ENCODE assay signal across 1 cellular context in the genomic region with DNA sequence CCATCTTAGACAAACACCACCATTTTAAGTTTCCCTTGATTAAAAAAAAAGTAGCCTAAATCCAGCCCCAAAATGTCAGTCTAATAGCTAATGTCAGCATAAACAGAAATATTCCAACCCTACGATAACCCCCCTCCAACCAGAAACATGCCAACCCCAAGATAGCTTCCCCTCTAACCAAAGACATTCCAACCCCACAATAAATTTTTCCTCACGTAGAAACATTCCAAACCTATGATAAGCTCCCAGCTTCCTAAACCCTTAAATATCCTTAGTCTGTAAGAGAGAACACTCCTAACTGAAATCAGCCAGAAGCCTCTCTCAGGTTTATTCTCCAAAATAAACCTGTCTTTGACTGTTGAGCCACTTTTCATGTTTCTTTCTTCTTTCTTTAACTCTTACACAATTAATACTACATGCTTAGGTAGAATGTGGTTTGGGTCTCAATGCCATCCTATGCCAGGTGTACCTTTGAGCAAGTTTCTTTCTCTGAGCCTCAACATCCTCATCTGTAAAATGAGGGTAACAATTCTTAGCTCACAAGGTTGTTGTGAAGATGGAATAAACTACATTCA.
TF ChIP-seq lines count a peak whose summit lies in the region.

No MANE protein-coding gene starts in this region.

TF ChIP-seq in IMR-90, 13 proteins besides CTCF, POLR2A, EP300 and RAD21:
- TF ChIP-seq FOS (IDR thresholded peaks at IDR 0.05; ENCODE audit: low read depth, low read length): no peak
- no peak for TF ChIP-seq RFX5 (IDR thresholded peaks at IDR 0.05; ENCODE audit: low read depth, low read length)
- no peak for TF ChIP-seq MAFK (IDR thresholded peaks at IDR 0.05; ENCODE audit: low read depth, low read length)
- no peak for TF ChIP-seq CEBPB (IDR thresholded peaks at IDR 0.05; ENCODE audit: low read depth, low read length)
- TF ChIP-seq SMC3 (IDR thresholded peaks at IDR 0.05; ENCODE audit: low read depth, low read length): no peak
- no peak for TF ChIP-seq NFE2L2 (IDR thresholded peaks at IDR 0.05; ENCODE audit: low read depth, low read length)
- TF ChIP-seq CHD1 (IDR thresholded peaks at IDR 0.05; ENCODE audit: low read depth, low read length): no peak
- no peak for TF ChIP-seq BHLHE40 (IDR thresholded peaks at IDR 0.05; ENCODE audit: low read depth, low read length)
